13 cellular contexts compared by ENCODE assay signal in the genomic region with DNA sequence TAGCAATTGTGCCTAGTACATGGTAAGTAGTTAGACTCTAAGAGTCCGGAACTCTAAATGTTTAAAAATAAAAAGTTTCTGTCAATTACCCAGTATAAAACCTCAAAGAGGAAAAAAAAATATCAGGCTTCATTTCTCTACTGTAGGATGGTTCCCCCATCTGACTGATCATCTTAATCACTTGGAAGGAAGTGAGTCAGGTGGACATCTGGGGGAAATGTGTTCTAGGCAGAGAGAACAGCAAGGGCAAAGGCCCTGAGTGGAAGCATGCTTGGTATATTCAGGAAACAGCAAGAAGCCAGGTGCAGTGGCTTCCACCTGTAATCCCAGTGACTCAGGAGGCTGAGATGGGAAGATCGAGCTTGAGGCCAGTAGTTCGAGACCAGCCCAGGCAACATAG. TPM values are rescaled to one million over a fixed set of nuclear protein-coding genes. Genes with fewer than 3 reads are reported as not detected.
A peak's percentile ranks its signal among the peaks of the same experiment; 100 is the strongest.
DNase-seq lines count a peak whose midpoint lies in the region; FAIRE-seq and TF ChIP-seq lines count a peak whose summit lies in the region.
"Had no signal": no experiment of that assay in that cellular context is flagged by ENCODE, and none has a peak within 500 bp of the region (broad histone marks: within the 10 kb centered on the region; RNA-seq: fewer than 3 reads in every experiment).

No MANE protein-coding gene starts in this region.

- intact Hi-C loops in activated naive CD4-positive, alpha-beta T cell treated with anti-CD3 and anti-CD28 coated beads for 36 hours (cut with micrococcal nuclease), result loop anchor here (5.0 kb wide), 5 partner anchors 182 to 1693 kb away; a partner anchor contains a TSS

- no peak overlapping the region for H3K4me2 ChIP-seq in astrocyte (ENCODE audit: low read length)
- H3K4me2 ChIP-seq in mesenchymal stem cell (ENCODE audit: low read length, poor library complexity, severe bottlenecking), result no peak overlapping the region

- no peak overlapping the region for H3K14ac ChIP-seq in mesenchymal stem cell (ENCODE audit: low read length in 2 of 2)

- TF ChIP-seq CTCF in astrocyte (IDR thresholded peaks at IDR 0.05; ENCODE audit: insufficient read depth, low read depth, low read length), result no peak

- WGBS in mesenchymal stem cell, result no CpG with 5 or more reads among the region's 3 CpGs

- H3K36me3 ChIP-seq in astrocyte (ENCODE audit: insufficient read depth, low read length) (peaks cover 3% of the 10 kb centered on the region), mesenchymal stem cell (ENCODE audit: control insufficient read depth in 1 of 2, insufficient read depth in 2 of 2, low read depth in 1 of 2, low read length in 2 of 2) (peaks cover 0 to 13% of the 10 kb centered on the region in 2 experiments)

- H3K27ac ChIP-seq in astrocyte (ENCODE audit: low read depth, low read length), result no peak overlapping the region
- no peak overlapping the region for H3K27ac ChIP-seq in mesenchymal stem cell (ENCODE audit: low read length, poor library complexity, severe bottlenecking)

- no peak overlapping the region for H3K4ac ChIP-seq in mesenchymal stem cell (ENCODE audit: low read depth in 1 of 2, low read length in 2 of 2)

- H2AFZ ChIP-seq in astrocyte (ENCODE audit: low read depth, low read length) (no peak overlapping the region), mesenchymal stem cell (ENCODE audit: low read depth, low read length) (no peak overlapping the region)

- CTCF ChIA-PET in activated naive CD4-positive, alpha-beta T cell treated with anti-CD3 and anti-CD28 coated beads for 36 hours (lab: Charles Lee), result no interaction called here

- H3K23ac ChIP-seq in mesenchymal stem cell (ENCODE audit: low read length in 2 of 2), result no peak overlapping the region

- peak; percentile 29 for DNase-seq in activated naive CD4-positive, alpha-beta T cell treated with anti-CD3 and anti-CD28 coated beads for 36 hours
- no peak for DNase-seq in activated naive CD4-positive, alpha-beta T cell treated with anti-CD3 and anti-CD28 coated beads, Interleukin-2, amount 50 U/mL, for 16 hours
- peak; percentile 1 for DNase-seq in KG1 (lab: John Stamatoyannopoulos, UW)
- peak; percentile 51 for DNase-seq in astrocyte (ENCODE audit: low read depth)
- DNase-seq in mesenchymal stem cell, result peak; percentile 24
- DNase-seq in HuH-7.5 (ENCODE audit: low spot score), result no peak
- no peak for DNase-seq in NCI-H146 treated with DMSO at 0.1 percent for 48 hours (lab: John Stamatoyannopoulos, UW; ENCODE audit: unreplicated experiment)
- no peak for DNase-seq in pons (ENCODE audit: low spot score)
- DNase-seq: activated B cell treated with CpG ODN at 0.5 μM for 24 hours, cerebellar nuclear complex, glutamatergic neuron, SHP77 treated with DMSO at 0.1 percent for 48 hours had no signal

- H3K79me1 ChIP-seq in mesenchymal stem cell (replicated peaks; ENCODE audit: low read length, poor library complexity, severe bottlenecking), result no peaks in the 10 kb centered on the region

- H2BK15ac ChIP-seq in mesenchymal stem cell (ENCODE audit: low read depth, poor library complexity, severe bottlenecking), result no peak overlapping the region

- peak overlapping the region; percentile 68 for H3K27ac Mint-ChIP-seq in activated naive CD4-positive, alpha-beta T cell treated with anti-CD3 and anti-CD28 coated beads for 36 hours
- no peak overlapping the region for H3K27ac Mint-ChIP-seq in astrocyte (ENCODE audit: unreplicated experiment)
- H3K27ac Mint-ChIP-seq: activated B cell treated with CpG ODN at 0.5 μM for 24 hours; activated T-helper 17 cell treated with anti-CD3 and anti-CD28 coated beads, Interleukin-2, amount 50 U/mL, for 72 hours had no signal

- H3K27me3 Mint-ChIP-seq in activated naive CD4-positive, alpha-beta T cell treated with anti-CD3 and anti-CD28 coated beads for 36 hours (ENCODE audit: low read depth), result no peaks in the 10 kb centered on the region
- H3K27me3 Mint-ChIP-seq in astrocyte (ENCODE audit: low read depth, unreplicated experiment), result no peaks in the 10 kb centered on the region
- H3K27me3 Mint-ChIP-seq: activated B cell treated with CpG ODN at 0.5 μM for 24 hours; activated T-helper 17 cell treated with anti-CD3 and anti-CD28 coated beads, Interleukin-2, amount 50 U/mL, for 72 hours had no signal

- no peak overlapping the region for H3K18ac ChIP-seq in mesenchymal stem cell (ENCODE audit: low read depth in 1 of 2, low read length in 2 of 2)

- H3K9me3 Mint-ChIP-seq in activated naive CD4-positive, alpha-beta T cell treated with anti-CD3 and anti-CD28 coated beads for 36 hours, result no peaks in the 10 kb centered on the region
- no peaks in the 10 kb centered on the region for H3K9me3 Mint-ChIP-seq in astrocyte (ENCODE audit: unreplicated experiment)
- H3K9me3 Mint-ChIP-seq: activated B cell treated with CpG ODN at 0.5 μM for 24 hours; activated T-helper 17 cell treated with anti-CD3 and anti-CD28 coated beads, Interleukin-2, amount 50 U/mL, for 72 hours had no signal

- H3K4me1 Mint-ChIP-seq in activated naive CD4-positive, alpha-beta T cell treated with anti-CD3 and anti-CD28 coated beads for 36 hours (ENCODE audit: low read depth), result peaks cover 30% of the 10 kb centered on the region
- peaks cover 2% of the 10 kb centered on the region for H3K4me1 Mint-ChIP-seq in astrocyte (ENCODE audit: low read depth, unreplicated experiment)

- H2BK120ac ChIP-seq in mesenchymal stem cell (ENCODE audit: low read depth, low read length), result no peak overlapping the region

- H4K8ac ChIP-seq in mesenchymal stem cell (ENCODE audit: low read length), result no peak overlapping the region

- H2BK12ac ChIP-seq in mesenchymal stem cell (ENCODE audit: low read length in 2 of 2), result no peak overlapping the region

- H3K79me2 ChIP-seq in astrocyte (ENCODE audit: insufficient read depth, low read length), result peaks cover 21% of the 10 kb centered on the region

- H3K9ac ChIP-seq in astrocyte (ENCODE audit: low read length) (no peak overlapping the region), mesenchymal stem cell (ENCODE audit: low read length) (no peak overlapping the region)

- H4K20me1 ChIP-seq in astrocyte (ENCODE audit: insufficient read depth, low read length), result peaks cover 16% of the 10 kb centered on the region

- H3K4me3 ChIP-seq in astrocyte (ENCODE audit: insufficient read depth, low read depth, low read length), result no peak overlapping the region
- no peak overlapping the region for H3K4me3 ChIP-seq in mesenchymal stem cell (ENCODE audit: insufficient read depth in 1 of 2, low read depth in 1 of 2, low read length in 2 of 2)

- no peak for FAIRE-seq in astrocyte (lab: Jason Lieb, UNC)

- H3K4me3 Mint-ChIP-seq in activated naive CD4-positive, alpha-beta T cell treated with anti-CD3 and anti-CD28 coated beads for 36 hours, result no peak overlapping the region
- no peak overlapping the region for H3K4me3 Mint-ChIP-seq in astrocyte (ENCODE audit: unreplicated experiment)
- H3K4me3 Mint-ChIP-seq: activated B cell treated with CpG ODN at 0.5 μM for 24 hours; activated T-helper 17 cell treated with anti-CD3 and anti-CD28 coated beads, Interleukin-2, amount 50 U/mL, for 72 hours had no signal

- no peaks in the 10 kb centered on the region for H3K9me3 ChIP-seq in astrocyte (ENCODE audit: insufficient read depth, low read depth, low read length)
- no peaks in the 10 kb centered on the region for H3K9me3 ChIP-seq in mesenchymal stem cell (ENCODE audit: control insufficient read depth, low read length)

- H3K27me3 ChIP-seq in astrocyte (ENCODE audit: insufficient read depth, low read length), result no peaks in the 10 kb centered on the region
- H3K27me3 ChIP-seq in mesenchymal stem cell (ENCODE audit: control insufficient read depth in 1 of 2, insufficient read depth in 1 of 2, low read length in 2 of 2), result no peaks in the 10 kb centered on the region

- H3K4me1 ChIP-seq in astrocyte (ENCODE audit: insufficient read depth, low read length), result peaks cover 5% of the 10 kb centered on the region
- H3K4me1 ChIP-seq in mesenchymal stem cell (ENCODE audit: control insufficient read depth, insufficient read depth, low read depth, low read length), result no peaks in the 10 kb centered on the region

- peaks cover 4% of the 10 kb centered on the region for H3K36me3 Mint-ChIP-seq in activated naive CD4-positive, alpha-beta T cell treated with anti-CD3 and anti-CD28 coated beads for 36 hours (ENCODE audit: low read depth)
- no peaks in the 10 kb centered on the region for H3K36me3 Mint-ChIP-seq in astrocyte (ENCODE audit: low read depth, unreplicated experiment)

- H2AK5ac ChIP-seq in mesenchymal stem cell (ENCODE audit: low read length, severe bottlenecking), result no peak overlapping the region

- H2BK5ac ChIP-seq in mesenchymal stem cell (ENCODE audit: low read depth, low read length, poor library complexity, severe bottlenecking), result no peak overlapping the region

- no peak overlapping the region for H4K91ac ChIP-seq in mesenchymal stem cell (ENCODE audit: low read length)

RNA-seq across cellular contexts. Expression of a gene that starts 2.9 kb away (rescaled TPM):
- total RNA-seq in activated naive CD4-positive, alpha-beta T cell treated with anti-CD3 and anti-CD28 coated beads for 36 hours, result 100 to 1,000 TPM; 106 to 109 TPM
- 80.8 and 88.5 TPM in 2 replicates for total RNA-seq in astrocyte
- polyA plus RNA-seq in mesenchymal stem cell (2013, experiment 1 of 2), result 25.7 TPM
- polyA plus RNA-seq in mesenchymal stem cell (2013, experiment 2 of 2), result 27.9 TPM

RNA-seq across cellular contexts. Expression of a gene that starts 27.8 kb away (rescaled TPM):
- total RNA-seq in activated naive CD4-positive, alpha-beta T cell treated with anti-CD3 and anti-CD28 coated beads for 36 hours, result under 1 TPM; 0.69 to 0.83 TPM
- 1.2 and 1.3 TPM in 2 replicates for total RNA-seq in astrocyte
- 0.06 TPM for polyA plus RNA-seq in mesenchymal stem cell (2013, experiment 1 of 2)
- polyA plus RNA-seq in mesenchymal stem cell (2013, experiment 2 of 2), result 0.12 TPM

Comparison
In these comparisons a context has a peak if more than half of its experiments do, and no peak if none do; other contexts are left out.
1. DNase-seq: peak in activated naive CD4-positive, alpha-beta T cell treated with anti-CD3 and anti-CD28 coated beads for 36 hours (single experiment), KG1 (single experiment), astrocyte (single experiment) and mesenchymal stem cell (single experiment); none in activated naive CD4-positive, alpha-beta T cell treated with anti-CD3 and anti-CD28 coated beads, Interleukin-2, amount 50 U/mL, for 16 hours (single experiment), HuH-7.5 (single experiment), NCI-H146 treated with DMSO at 0.1 percent for 48 hours (single experiment) and pons (single experiment).